ENCODE assay signal across 13 cellular contexts in the genomic region with DNA sequence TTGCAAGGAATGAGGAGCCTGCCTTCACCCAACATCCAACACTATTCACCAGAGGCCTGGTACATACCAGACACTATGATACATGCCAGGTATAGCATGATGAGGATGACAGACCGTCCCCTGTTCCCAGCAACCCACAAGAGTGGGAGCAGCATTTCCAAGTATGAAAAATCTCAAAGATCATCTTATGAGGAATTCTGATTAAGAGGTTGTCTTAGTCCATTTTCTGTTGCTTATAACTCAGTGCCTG.
DNase-seq lines count a peak whose midpoint lies in the region; ATAC-seq and TF ChIP-seq lines count a peak whose summit lies in the region.
"Had no signal": no experiment of that assay in that cellular context is flagged by ENCODE, and none has a peak within 500 bp of the region (broad histone marks: within the 10 kb centered on the region; RNA-seq: fewer than 3 reads in every experiment).

No MANE protein-coding gene starts in this region.

- H2AFZ ChIP-seq in SK-N-SH (ENCODE audit: low read depth): no peak overlapping the region
- H2AFZ ChIP-seq in HCT116 (ENCODE audit: low read depth, low read length, poor library complexity, severe bottlenecking): peak overlapping the region; percentile 98
- 0 out of 2 replicates have a peak overlapping the region, but pooled peaks have one; percentile 44 for H2AFZ ChIP-seq in KMS-11 (ENCODE audit: low read depth)

- H3K79me2 ChIP-seq in SK-N-SH (ENCODE audit: insufficient read depth) (no peaks in the 10 kb centered on the region), HCT116 (ENCODE audit: insufficient read depth, low read length) (no peaks in the 10 kb centered on the region), KMS-11 (ENCODE audit: insufficient read depth, low read depth) (no peaks in the 10 kb centered on the region)

- TF ChIP-seq CTCF in SK-N-SH (IDR thresholded peaks at IDR 0.05) (no peak), HCT116 (IDR thresholded peaks at IDR 0.05 in 2 of 3, conservative IDR thresholded peaks at IDR 0.05 in 1 of 3; ENCODE audit: borderline replicate concordance in 1 of 3, insufficient read depth in 1 of 3, low read depth in 2 of 3, low read length in 2 of 3) (no peak), KMS-11 (conservative IDR thresholded peaks at IDR 0.05; ENCODE audit: low read depth, low read length) (no peak), lower lobe of right lung (IDR thresholded peaks at IDR 0.05) (no peak)

- RAD21 ChIA-PET in HCT116 (lab: Charles Lee; ENCODE audit: low non-redundant PET in 1 of 2, low total read pairs in 2 of 2, uncharacterized antibody in 2 of 2, unreplicated experiment in 2 of 2): interaction anchor here in 1 of 2 experiments (0.9 kb wide), 1 partner anchor 96 kb away, joined by 3 read pairs; no protein-coding TSS in a partner anchor

- CTCF ChIA-PET in SK-N-SH (lab: Yijun Ruan, JAX): interaction anchor here (0.5 to 15.4 kb wide), 78 partner anchors 8 to 581 kb away, joined by 3 to 294 read pairs (median 6); no protein-coding TSS in a partner anchor
- CTCF ChIA-PET in HCT116 (lab: Charles Lee): interaction anchor here (1.0 to 1.7 kb wide), 9 partner anchors 8 to 445 kb away, joined by 3 to 15 read pairs (median 4); no protein-coding TSS in a partner anchor

- H3K4me3 ChIP-seq in SK-N-SH (ENCODE audit: low read depth in 2 of 2, low read length in 1 of 2): no peak overlapping the region
- no peak overlapping the region for H3K4me3 ChIP-seq in HCT116 (replicated peaks in 1 of 2; ENCODE audit: low read depth in 1 of 2, low read length in 2 of 2)
- H3K4me3 ChIP-seq in KMS-11 (IDR thresholded peaks at IDR 0.05; ENCODE audit: insufficient read depth, low read depth, low read length): no peak overlapping the region
- H3K4me3 ChIP-seq in lower lobe of right lung: no peak overlapping the region
- H3K4me3 ChIP-seq: BLaER1, HAP-1 had no signal

- whole genome bisulfite sequencing in SK-N-SH (ENCODE audit: low lambda C conversion rate): 0% methylated on average over 1 of the region's 1 CpG

- H3K4me2 ChIP-seq in SK-N-SH (no peak overlapping the region), HCT116 (ENCODE audit: low read length) (no peak overlapping the region; the same call in 1 of the 2 replicates), KMS-11 (no peak overlapping the region)
- H3K4me2 ChIP-seq: BLaER1 had no signal

- TF ChIP-seq POLR2A in HCT116 (IDR thresholded peaks at IDR 0.05; ENCODE audit: borderline replicate concordance, extremely low read depth, insufficient read depth, insufficient read length): no peak

- BruUV-seq in HCT116 (replicated peaks; lab: Mats Ljungman, UMichigan): no TSS peak

- H3K9ac ChIP-seq in SK-N-SH: no peak overlapping the region
- no peak overlapping the region for H3K9ac ChIP-seq in HCT116 (ENCODE audit: low read length)
- H3K9ac ChIP-seq in KMS-11: no peak overlapping the region
- H3K9ac ChIP-seq: BLaER1 had no signal

- H3K27me3 ChIP-seq in SK-N-SH (ENCODE audit: insufficient read depth): peaks cover 10% of the 10 kb centered on the region; the same call in 1 of the 2 replicates
- H3K27me3 ChIP-seq in HCT116 (ENCODE audit: insufficient read depth, low read length): peaks cover 6% of the 10 kb centered on the region; the same call in 1 of the 2 replicates
- no peaks in the 10 kb centered on the region for H3K27me3 ChIP-seq in KMS-11 (ENCODE audit: insufficient read depth, low read depth)
- H3K27me3 ChIP-seq in lower lobe of right lung (ENCODE audit: low read depth): peaks cover 5% of the 10 kb centered on the region
- H3K27me3 ChIP-seq: BLaER1 had no signal

- H3K9me2 ChIP-seq in SK-N-SH: no peaks in the 10 kb centered on the region
- no peaks in the 10 kb centered on the region for H3K9me2 ChIP-seq in HCT116 (ENCODE audit: insufficient read depth)

- intact Hi-C loops in HCT116 (cut with micrococcal nuclease) (loop anchor here (1.0 to 5.0 kb wide), 2 partner anchors 95 to 448 kb away; no protein-coding TSS in a partner anchor), lower lobe of right lung (cut with DNase I) (no loop called here)

- H3K9me3 ChIP-seq in SK-N-SH (no peaks in the 10 kb centered on the region), HCT116 (ENCODE audit: control insufficient read depth in 1 of 2, insufficient read depth in 1 of 2, low read depth in 1 of 2, low read length in 2 of 2) (no peaks in the 10 kb centered on the region), lower lobe of right lung (no peaks in the 10 kb centered on the region)
- H3K9me3 ChIP-seq: BLaER1, HAP-1 had no signal

- no peaks in the 10 kb centered on the region for H3F3A ChIP-seq in SK-N-SH (replicated peaks; ENCODE audit: insufficient read depth)

- DNase-seq in SK-N-SH (no peak), HCT116 (ENCODE audit: low read depth, low spot score) (no peak), SK-N-DZ (ENCODE audit: low spot score) (peak; percentile 32), COLO668 (lab: John Stamatoyannopoulos, UW; ENCODE audit: unreplicated experiment) (no peak), NCI-H446 (lab: John Stamatoyannopoulos, UW) (no peak), lower lobe of right lung (no peak)
- DNase-seq: GOT3 had no signal

- no peak for TF ChIP-seq EP300 in SK-N-SH (IDR thresholded peaks at IDR 0.05; ENCODE audit: borderline replicate concordance in 1 of 2, low read depth in 1 of 2, low read length in 1 of 2)

- no peaks in the 10 kb centered on the region for H3K36me3 ChIP-seq in SK-N-SH (replicated peaks in 1 of 2; ENCODE audit: control insufficient read depth in 1 of 2, insufficient read depth in 2 of 2, low read length in 1 of 2)
- H3K36me3 ChIP-seq in HCT116 (ENCODE audit: control insufficient read depth in 1 of 2, insufficient read depth in 2 of 2, low read length in 2 of 2): no peaks in the 10 kb centered on the region
- no peaks in the 10 kb centered on the region for H3K36me3 ChIP-seq in KMS-11 (ENCODE audit: insufficient read depth)
- H3K36me3 ChIP-seq in lower lobe of right lung: no peaks in the 10 kb centered on the region
- H3K36me3 ChIP-seq: BLaER1, HAP-1 had no signal

- ATAC-seq in SK-N-SH treated with all-trans-retinoic acid at 6 μM for 48 hours (0 out of 3 replicates have a peak, but pooled peaks have one; percentile 27), HCT116 (peak; percentile 35), lower lobe of right lung (no peak)

- H3K4me1 ChIP-seq in SK-N-SH (ENCODE audit: control insufficient read depth in 1 of 2, insufficient read depth in 2 of 2, low read depth in 1 of 2, low read length in 1 of 2): peaks cover 0 to 19% of the 10 kb centered on the region in 2 experiments; a peak in 2 of 4 replicates
- H3K4me1 ChIP-seq in HCT116 (ENCODE audit: control insufficient read depth in 1 of 2, insufficient read depth in 2 of 2, low read length in 2 of 2): no peaks in the 10 kb centered on the region
- no peaks in the 10 kb centered on the region for H3K4me1 ChIP-seq in KMS-11 (ENCODE audit: low read depth, poor library complexity, severe bottlenecking)
- H3K4me1 ChIP-seq in lower lobe of right lung: no peaks in the 10 kb centered on the region
- H3K4me1 ChIP-seq: BLaER1, HAP-1 had no signal

- POLR2A ChIA-PET in SK-N-SH (lab: Yijun Ruan, JAX) (interaction anchor here (1.2 kb wide), 1 partner anchor 55 kb away, joined by 5 read pairs; no protein-coding TSS in a partner anchor), HCT116 (lab: Charles Lee) (no interaction called here)

- TF ChIP-seq RAD21 in SK-N-SH (IDR thresholded peaks at IDR 0.05; ENCODE audit: low read length) (no peak), HCT116 (IDR thresholded peaks at IDR 0.05; ENCODE audit: low read depth) (no peak)

- H4K20me1 ChIP-seq in SK-N-SH (ENCODE audit: insufficient read depth) (no peaks in the 10 kb centered on the region), HCT116 (ENCODE audit: insufficient read depth) (no peaks in the 10 kb centered on the region), KMS-11 (ENCODE audit: insufficient read depth) (no peaks in the 10 kb centered on the region)
- H4K20me1 ChIP-seq: BLaER1 had no signal

- H3K27ac ChIP-seq in SK-N-SH (ENCODE audit: low read depth in 2 of 2, low read length in 1 of 2): no peak overlapping the region
- H3K27ac ChIP-seq in HCT116 (ENCODE audit: low read depth, low read length): no peak overlapping the region
- H3K27ac ChIP-seq in KMS-11: no peak overlapping the region
- no peak overlapping the region for H3K27ac ChIP-seq in lower lobe of right lung
- H3K27ac ChIP-seq: 22Rv1, BLaER1, C4-2B had no signal

TF ChIP-seq in SK-N-SH treated with all-trans-retinoic acid at 6 μM for 48 hours, 23 proteins besides CTCF, POLR2A, EP300 and RAD21 (continues in another document):
- TF ChIP-seq PPARA (CRISPR knock-in tag; IDR thresholded peaks at IDR 0.05; ENCODE audit: borderline replicate concordance) (no peak), ESRRG (CRISPR knock-in tag; IDR thresholded peaks at IDR 0.05) (no peak), ARNTL (CRISPR knock-in tag; IDR thresholded peaks at IDR 0.05; ENCODE audit: borderline replicate concordance, low read depth) (no peak), TOX (CRISPR knock-in tag; IDR thresholded peaks at IDR 0.05; ENCODE audit: borderline replicate concordance) (no peak), ZNF8 (CRISPR knock-in tag; IDR thresholded peaks at IDR 0.05) (no peak), ZC3H10 (CRISPR knock-in tag; IDR thresholded peaks at IDR 0.05) (no peak)

TF ChIP-seq in SK-N-SH, 30 proteins besides CTCF, POLR2A, EP300 and RAD21 (continues in another document):
- TF ChIP-seq CHD2 (IDR thresholded peaks at IDR 0.05; ENCODE audit: low read length, partially characterized antibody) (no peak), NFIC (IDR thresholded peaks at IDR 0.05; ENCODE audit: borderline replicate concordance) (no peak), TCF12 (IDR thresholded peaks at IDR 0.05) (no peak), SIN3A (IDR thresholded peaks at IDR 0.05; ENCODE audit: borderline replicate concordance, low read depth, low read length) (no peak), RXRA (IDR thresholded peaks at IDR 0.05; ENCODE audit: borderline replicate concordance, low read depth) (no peak)

TF ChIP-seq in HCT116, 20 proteins besides CTCF, POLR2A, EP300 and RAD21:
- TF ChIP-seq ELF1 (IDR thresholded peaks at IDR 0.05; ENCODE audit: borderline replicate concordance, low read depth): no peak
- TF ChIP-seq TCF7L2 (IDR thresholded peaks at IDR 0.05; ENCODE audit: borderline replicate concordance, extremely low read depth, insufficient read depth, insufficient read length): no peak

Comparison
In these comparisons a context has a peak if more than half of its experiments do, and no peak if none do; other contexts are left out.
1. ATAC-seq: peak in SK-N-SH treated with all-trans-retinoic acid at 6 μM for 48 hours (single experiment) and HCT116 (single experiment); none in lower lobe of right lung (0 of 2).